In the genomic region with DNA sequence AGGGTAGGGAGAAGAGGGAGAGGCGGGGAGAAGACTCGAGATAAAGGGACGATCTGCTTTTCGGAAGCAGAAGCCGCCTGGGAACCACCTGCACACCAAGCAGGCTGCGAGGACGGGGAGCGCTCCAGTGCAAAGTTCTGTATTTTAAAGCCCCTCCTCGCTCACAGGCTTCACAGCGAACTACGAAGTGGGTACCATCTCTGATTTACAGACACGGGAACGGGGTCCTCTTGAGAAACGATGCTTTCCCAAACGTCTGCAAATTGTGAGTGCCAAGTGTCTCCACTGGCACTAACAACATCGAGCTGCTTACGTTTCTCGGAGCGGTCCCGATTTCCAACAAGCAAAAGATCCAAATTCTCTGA, we compare ENCODE assay signal across 8 cellular contexts. TPM values are rescaled to one million over a fixed set of nuclear protein-coding genes. Genes with fewer than 3 reads are reported as not detected.
DNase-seq lines count a peak whose midpoint lies in the region; ATAC-seq and TF ChIP-seq lines count a peak whose summit lies in the region.

No MANE protein-coding gene starts in this region.

- H4K20me1 ChIP-seq in SU-DHL-6 (ENCODE audit: low read depth, low read length) = no peaks in the 10 kb centered on the region

- no peak overlapping the region for H3K23ac ChIP-seq in mesendoderm (ENCODE audit: low read length)

- H3K9ac ChIP-seq in SU-DHL-6 (ENCODE audit: low read length) (peak overlapping the region; percentile 58), mesendoderm (ENCODE audit: low read length) (peak overlapping the region; percentile 76)

- TF ChIP-seq CTCF in SU-DHL-6 (IDR thresholded peaks at IDR 0.05; ENCODE audit: insufficient read depth, low read length, poor library complexity, severe bottlenecking) = no peak

- WGBS in mesendoderm (ENCODE audit: extremely low coverage, insufficient coverage, low lambda C conversion rate) = no CpG with 5 or more reads among the region's 20 CpGs
- WGBS in urinary bladder = under 1% methylated on average over 20 of the region's 20 CpGs

- H3K4me1 ChIP-seq in mesendoderm (ENCODE audit: control insufficient read depth, low read depth, low read length) (peaks cover 5% of the 10 kb centered on the region), urinary bladder (ENCODE audit: insufficient read depth) (no peaks in the 10 kb centered on the region)

- no peak overlapping the region for H2BK5ac ChIP-seq in mesendoderm (ENCODE audit: low read length)

- H3K4me2 ChIP-seq in SU-DHL-6 (ENCODE audit: low read depth, low read length, poor library complexity, severe bottlenecking) (peak overlapping the region; percentile 93), mesendoderm (ENCODE audit: low read length) (peak overlapping the region; percentile 96)

- H3K27me3 ChIP-seq in SU-DHL-6 (ENCODE audit: low read length) = no peaks in the 10 kb centered on the region
- H3K27me3 ChIP-seq in mesendoderm (ENCODE audit: insufficient read depth, low read length, poor library complexity) = no peaks in the 10 kb centered on the region

- H3K4ac ChIP-seq in mesendoderm (ENCODE audit: low read depth, low read length) = no peak overlapping the region

- peak overlapping the region; percentile 90 for H2AFZ ChIP-seq in SU-DHL-6 (ENCODE audit: low read depth, low read length, severe bottlenecking)

- no peak overlapping the region for H3K18ac ChIP-seq in mesendoderm (ENCODE audit: low read length)

- H2BK120ac ChIP-seq in mesendoderm (ENCODE audit: low read depth, low read length) = no peak overlapping the region

- no peak overlapping the region for H4K8ac ChIP-seq in mesendoderm (ENCODE audit: low read depth, low read length)

- H3K4me3 ChIP-seq in SU-DHL-6 (ENCODE audit: insufficient read depth, low read length, poor library complexity, severe bottlenecking) (peak overlapping the region; percentile 75), mesendoderm (ENCODE audit: low read length) (peak overlapping the region; percentile 61), urinary bladder (ENCODE audit: low read depth, low read length) (peak overlapping the region; percentile 86)

- no peak overlapping the region for H4K5ac ChIP-seq in mesendoderm (ENCODE audit: low read length)

- peak; percentile 21 for ATAC-seq in HG03045 (IDR thresholded peaks at IDR 0.05; ENCODE audit: unreplicated experiment)
- no peak for ATAC-seq in GM19463 (IDR thresholded peaks at IDR 0.05; ENCODE audit: unreplicated experiment)

- peaks cover 23% of the 10 kb centered on the region for H3K79me1 ChIP-seq in mesendoderm (ENCODE audit: low read length)

- no peak overlapping the region for H2BK15ac ChIP-seq in mesendoderm (replicated peaks; ENCODE audit: low read depth)

- H3K56ac ChIP-seq in mesendoderm (ENCODE audit: low read length) = peak overlapping the region; percentile 81

- H3K36me3 ChIP-seq in SU-DHL-6 (ENCODE audit: low read length) = no peaks in the 10 kb centered on the region
- H3K36me3 ChIP-seq in mesendoderm (ENCODE audit: control insufficient read depth, insufficient read depth, low read length) = no peaks in the 10 kb centered on the region
- H3K36me3 ChIP-seq in urinary bladder (ENCODE audit: insufficient read depth) = no peaks in the 10 kb centered on the region

- H3K79me2 ChIP-seq in SU-DHL-6 (ENCODE audit: insufficient read depth, low read length) = no peaks in the 10 kb centered on the region
- peaks cover 32% of the 10 kb centered on the region for H3K79me2 ChIP-seq in mesendoderm (ENCODE audit: control insufficient read depth, insufficient read depth, low read length)

- H3K27ac ChIP-seq in SU-DHL-6 (ENCODE audit: low read depth, low read length) (no peak overlapping the region), cingulate gyrus (ENCODE audit: low read depth, low read length) (peak overlapping the region; percentile 60), mesendoderm (ENCODE audit: low read depth, low read length) (no peak overlapping the region), urinary bladder (ENCODE audit: low read depth) (no peak overlapping the region)

- H2AK5ac ChIP-seq in mesendoderm (ENCODE audit: low read length) = no peak overlapping the region

- no peaks in the 10 kb centered on the region for H3K9me2 ChIP-seq in SU-DHL-6 (replicated peaks; ENCODE audit: insufficient read depth, low read length)

- DNase-seq in activated CD4-positive, CD25-positive, alpha-beta regulatory T cell treated with anti-CD3 and anti-CD28 coated beads, Interleukin-2, amount 50 U/mL, for 72 hours = peak; percentile 43
- no peak for DNase-seq in activated CD4-positive, CD25-positive, alpha-beta regulatory T cell (lab: John Stamatoyannopoulos, UW)
- DNase-seq in mesendoderm = peak; percentile 41

- H3F3A ChIP-seq in SU-DHL-6 (ENCODE audit: insufficient read depth) = peaks cover 3% of the 10 kb centered on the region; the same call in 1 of the 2 replicates

- no peaks in the 10 kb centered on the region for H3K9me3 ChIP-seq in SU-DHL-6 (ENCODE audit: insufficient read depth, low read length)

RNA-seq across cellular contexts. Expression of gene STX3, which starts 0.7 kb away (rescaled TPM):
- polyA plus RNA-seq in mesendoderm (2013, experiment 1 of 2) = 36.8 TPM
- polyA plus RNA-seq in mesendoderm (2013, experiment 2 of 2) = 38.1 TPM
- total RNA-seq in urinary bladder = 11.9 TPM
- 14.2 TPM for polyA plus RNA-seq in urinary bladder

RNA-seq across cellular contexts. Expression of gene OR10V1, which starts 40.8 kb away (rescaled TPM):
- not detected for polyA plus RNA-seq in mesendoderm (2013, experiment 1 of 2)
- polyA plus RNA-seq in mesendoderm (2013, experiment 2 of 2) = not detected
- not detected for total RNA-seq in urinary bladder
- not detected for polyA plus RNA-seq in urinary bladder

RNA-seq across cellular contexts. Expression of gene MRPL16, which starts 56.1 kb away (rescaled TPM):
- 107 TPM for polyA plus RNA-seq in mesendoderm (2013, experiment 1 of 2)
- 107 TPM for polyA plus RNA-seq in mesendoderm (2013, experiment 2 of 2)
- total RNA-seq in urinary bladder = 24.0 TPM
- polyA plus RNA-seq in urinary bladder = 49.9 TPM

Comparison
In these comparisons a context has a peak if more than half of its experiments do, and no peak if none do; other contexts are left out.
1. DNase-seq: peak in activated CD4-positive, CD25-positive, alpha-beta regulatory T cell treated with anti-CD3 and anti-CD28 coated beads, Interleukin-2, amount 50 U/mL, for 72 hours (single experiment) and mesendoderm (single experiment); none in activated CD4-positive, CD25-positive, alpha-beta regulatory T cell (0 of 4).
2. Peak in every context shown above with its lines, with median percentiles within 50 percentile points of each other: H3K4me3 ChIP-seq.